Comparison of ENCODE assay signal across 2 cellular contexts in the genomic region with DNA sequence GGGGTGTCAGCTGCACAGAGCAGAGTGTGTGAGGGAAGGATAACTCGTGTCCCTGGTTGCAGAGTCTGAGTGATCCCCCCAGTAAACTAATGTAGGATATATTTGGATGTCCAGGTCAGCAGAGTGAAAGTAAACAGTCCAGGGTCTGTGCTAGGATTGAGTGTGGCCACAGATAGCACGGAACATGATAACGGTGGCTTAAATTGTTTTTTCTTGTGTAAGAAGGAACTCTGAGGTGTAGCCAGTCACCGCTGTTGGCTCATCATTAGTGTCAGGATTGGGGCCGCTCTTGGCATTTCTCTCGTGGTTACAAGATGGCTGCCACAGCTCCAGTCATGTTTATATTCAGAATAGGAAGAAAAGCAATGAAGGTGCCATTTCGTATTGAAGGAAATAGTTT.
TF ChIP-seq lines count a peak whose summit lies in the region.

No MANE protein-coding gene starts in this region.

TF ChIP-seq in K562, 482 proteins besides CTCF, POLR2A, EP300 and RAD21 (continued from another document and continues in another):
- TF ChIP-seq, protein P1, sequence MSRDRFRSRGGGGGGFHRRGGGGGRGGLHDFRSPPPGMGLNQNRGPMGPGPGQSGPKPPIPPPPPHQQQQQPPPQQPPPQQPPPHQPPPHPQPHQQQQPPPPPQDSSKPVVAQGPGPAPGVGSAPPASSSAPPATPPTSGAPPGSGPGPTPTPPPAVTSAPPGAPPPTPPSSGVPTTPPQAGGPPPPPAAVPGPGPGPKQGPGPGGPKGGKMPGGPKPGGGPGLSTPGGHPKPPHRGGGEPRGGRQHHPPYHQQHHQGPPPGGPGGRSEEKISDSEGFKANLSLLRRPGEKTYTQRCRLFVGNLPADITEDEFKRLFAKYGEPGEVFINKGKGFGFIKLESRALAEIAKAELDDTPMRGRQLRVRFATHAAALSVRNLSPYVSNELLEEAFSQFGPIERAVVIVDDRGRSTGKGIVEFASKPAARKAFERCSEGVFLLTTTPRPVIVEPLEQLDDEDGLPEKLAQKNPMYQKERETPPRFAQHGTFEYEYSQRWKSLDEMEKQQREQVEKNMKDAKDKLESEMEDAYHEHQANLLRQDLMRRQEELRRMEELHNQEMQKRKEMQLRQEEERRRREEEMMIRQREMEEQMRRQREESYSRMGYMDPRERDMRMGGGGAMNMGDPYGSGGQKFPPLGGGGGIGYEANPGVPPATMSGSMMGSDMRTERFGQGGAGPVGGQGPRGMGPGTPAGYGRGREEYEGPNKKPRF (IDR thresholded peaks at IDR 0.05; ENCODE audit: low read depth, low read length), result no peak
- TF ChIP-seq PTTG1 (tag; IDR thresholded peaks at IDR 0.05; ENCODE audit: low read depth) (no peak), ZNF445 (CRISPR knock-in tag; IDR thresholded peaks at IDR 0.05; ENCODE audit: low read depth) (no peak), NUFIP1 (IDR thresholded peaks at IDR 0.05; ENCODE audit: partially characterized antibody) (no peak), SRSF7 (optimal IDR thresholded peaks at IDR 0.05; ENCODE audit: low read depth, low read length) (no peak), ATF1 (CRISPR knock-in tag; IDR thresholded peaks at IDR 0.05) (no peak), ATF1 (tag; IDR thresholded peaks at IDR 0.05) (no peak), TCF3 (CRISPR knock-in tag; IDR thresholded peaks at IDR 0.05) (peak; percentile 19; the same call in 1 of the 2 replicates), TEAD1 (CRISPR knock-in tag; IDR thresholded peaks at IDR 0.05) (no peak), PML (IDR thresholded peaks at IDR 0.05; ENCODE audit: low read length) (no peak), MCM7 (IDR thresholded peaks at IDR 0.05) (no peak), HNRNPK (IDR thresholded peaks at IDR 0.05; ENCODE audit: low read depth, low read length, poor library complexity, severe bottlenecking) (no peak), ZNF316 (IDR thresholded peaks at IDR 0.05) (no peak), YY1 (IDR thresholded peaks at IDR 0.05; ENCODE audit: borderline replicate concordance in 1 of 3, control insufficient read depth in 1 of 3, extremely low read depth in 1 of 3, insufficient read depth in 3 of 3, insufficient read length in 1 of 3, insufficient replicate concordance in 2 of 3, low read depth in 1 of 3, low read length in 2 of 3) (peak in 1 of 3 experiments; percentile 55), BCL6 (CRISPR knock-in tag; IDR thresholded peaks at IDR 0.05) (no peak)
- TF ChIP-seq, protein P2, sequence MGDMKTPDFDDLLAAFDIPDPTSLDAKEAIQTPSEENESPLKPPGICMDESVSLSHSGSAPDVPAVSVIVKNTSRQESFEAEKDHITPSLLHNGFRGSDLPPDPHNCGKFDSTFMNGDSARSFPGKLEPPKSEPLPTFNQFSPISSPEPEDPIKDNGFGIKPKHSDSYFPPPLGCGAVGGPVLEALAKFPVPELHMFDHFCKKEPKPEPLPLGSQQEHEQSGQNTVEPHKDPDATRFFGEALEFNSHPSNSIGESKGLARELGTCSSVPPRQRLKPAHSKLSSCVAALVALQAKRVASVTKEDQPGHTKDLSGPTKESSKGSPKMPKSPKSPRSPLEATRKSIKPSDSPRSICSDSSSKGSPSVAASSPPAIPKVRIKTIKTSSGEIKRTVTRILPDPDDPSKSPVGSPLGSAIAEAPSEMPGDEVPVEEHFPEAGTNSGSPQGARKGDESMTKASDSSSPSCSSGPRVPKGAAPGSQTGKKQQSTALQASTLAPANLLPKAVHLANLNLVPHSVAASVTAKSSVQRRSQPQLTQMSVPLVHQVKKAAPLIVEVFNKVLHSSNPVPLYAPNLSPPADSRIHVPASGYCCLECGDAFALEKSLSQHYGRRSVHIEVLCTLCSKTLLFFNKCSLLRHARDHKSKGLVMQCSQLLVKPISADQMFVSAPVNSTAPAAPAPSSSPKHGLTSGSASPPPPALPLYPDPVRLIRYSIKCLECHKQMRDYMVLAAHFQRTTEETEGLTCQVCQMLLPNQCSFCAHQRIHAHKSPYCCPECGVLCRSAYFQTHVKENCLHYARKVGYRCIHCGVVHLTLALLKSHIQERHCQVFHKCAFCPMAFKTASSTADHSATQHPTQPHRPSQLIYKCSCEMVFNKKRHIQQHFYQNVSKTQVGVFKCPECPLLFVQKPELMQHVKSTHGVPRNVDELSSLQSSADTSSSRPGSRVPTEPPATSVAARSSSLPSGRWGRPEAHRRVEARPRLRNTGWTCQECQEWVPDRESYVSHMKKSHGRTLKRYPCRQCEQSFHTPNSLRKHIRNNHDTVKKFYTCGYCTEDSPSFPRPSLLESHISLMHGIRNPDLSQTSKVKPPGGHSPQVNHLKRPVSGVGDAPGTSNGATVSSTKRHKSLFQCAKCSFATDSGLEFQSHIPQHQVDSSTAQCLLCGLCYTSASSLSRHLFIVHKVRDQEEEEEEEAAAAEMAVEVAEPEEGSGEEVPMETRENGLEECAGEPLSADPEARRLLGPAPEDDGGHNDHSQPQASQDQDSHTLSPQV (IDR thresholded peaks at IDR 0.05), result 0 out of 2 replicates have a peak, but pooled peaks have one; percentile 23
- TF ChIP-seq, protein P3, sequence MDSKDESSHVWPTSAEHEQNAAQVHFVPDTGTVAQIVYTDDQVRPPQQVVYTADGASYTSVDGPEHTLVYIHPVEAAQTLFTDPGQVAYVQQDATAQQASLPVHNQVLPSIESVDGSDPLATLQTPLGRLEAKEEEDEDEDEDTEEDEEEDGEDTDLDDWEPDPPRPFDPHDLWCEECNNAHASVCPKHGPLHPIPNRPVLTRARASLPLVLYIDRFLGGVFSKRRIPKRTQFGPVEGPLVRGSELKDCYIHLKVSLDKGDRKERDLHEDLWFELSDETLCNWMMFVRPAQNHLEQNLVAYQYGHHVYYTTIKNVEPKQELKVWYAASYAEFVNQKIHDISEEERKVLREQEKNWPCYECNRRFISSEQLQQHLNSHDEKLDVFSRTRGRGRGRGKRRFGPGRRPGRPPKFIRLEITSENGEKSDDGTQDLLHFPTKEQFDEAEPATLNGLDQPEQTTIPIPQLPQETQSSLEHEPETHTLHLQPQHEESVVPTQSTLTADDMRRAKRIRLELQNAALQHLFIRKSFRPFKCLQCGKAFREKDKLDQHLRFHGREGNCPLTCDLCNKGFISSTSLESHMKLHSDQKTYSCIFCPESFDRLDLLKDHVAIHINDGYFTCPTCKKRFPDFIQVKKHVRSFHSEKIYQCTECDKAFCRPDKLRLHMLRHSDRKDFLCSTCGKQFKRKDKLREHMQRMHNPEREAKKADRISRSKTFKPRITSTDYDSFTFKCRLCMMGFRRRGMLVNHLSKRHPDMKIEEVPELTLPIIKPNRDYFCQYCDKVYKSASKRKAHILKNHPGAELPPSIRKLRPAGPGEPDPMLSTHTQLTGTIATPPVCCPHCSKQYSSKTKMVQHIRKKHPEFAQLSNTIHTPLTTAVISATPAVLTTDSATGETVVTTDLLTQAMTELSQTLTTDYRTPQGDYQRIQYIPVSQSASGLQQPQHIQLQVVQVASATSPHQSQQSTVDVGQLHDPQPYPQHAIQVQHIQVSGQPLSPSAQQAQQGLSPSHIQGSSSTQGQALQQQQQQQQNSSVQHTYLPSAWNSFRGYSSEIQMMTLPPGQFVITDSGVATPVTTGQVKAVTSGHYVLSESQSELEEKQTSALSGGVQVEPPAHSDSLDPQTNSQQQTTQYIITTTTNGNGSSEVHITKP (IDR thresholded peaks at IDR 0.05; ENCODE audit: partially characterized antibody), result no peak

TF ChIP-seq in liver, 16 proteins besides CTCF, POLR2A, EP300 and RAD21 (continued from another document):
- TF ChIP-seq, protein P4, sequence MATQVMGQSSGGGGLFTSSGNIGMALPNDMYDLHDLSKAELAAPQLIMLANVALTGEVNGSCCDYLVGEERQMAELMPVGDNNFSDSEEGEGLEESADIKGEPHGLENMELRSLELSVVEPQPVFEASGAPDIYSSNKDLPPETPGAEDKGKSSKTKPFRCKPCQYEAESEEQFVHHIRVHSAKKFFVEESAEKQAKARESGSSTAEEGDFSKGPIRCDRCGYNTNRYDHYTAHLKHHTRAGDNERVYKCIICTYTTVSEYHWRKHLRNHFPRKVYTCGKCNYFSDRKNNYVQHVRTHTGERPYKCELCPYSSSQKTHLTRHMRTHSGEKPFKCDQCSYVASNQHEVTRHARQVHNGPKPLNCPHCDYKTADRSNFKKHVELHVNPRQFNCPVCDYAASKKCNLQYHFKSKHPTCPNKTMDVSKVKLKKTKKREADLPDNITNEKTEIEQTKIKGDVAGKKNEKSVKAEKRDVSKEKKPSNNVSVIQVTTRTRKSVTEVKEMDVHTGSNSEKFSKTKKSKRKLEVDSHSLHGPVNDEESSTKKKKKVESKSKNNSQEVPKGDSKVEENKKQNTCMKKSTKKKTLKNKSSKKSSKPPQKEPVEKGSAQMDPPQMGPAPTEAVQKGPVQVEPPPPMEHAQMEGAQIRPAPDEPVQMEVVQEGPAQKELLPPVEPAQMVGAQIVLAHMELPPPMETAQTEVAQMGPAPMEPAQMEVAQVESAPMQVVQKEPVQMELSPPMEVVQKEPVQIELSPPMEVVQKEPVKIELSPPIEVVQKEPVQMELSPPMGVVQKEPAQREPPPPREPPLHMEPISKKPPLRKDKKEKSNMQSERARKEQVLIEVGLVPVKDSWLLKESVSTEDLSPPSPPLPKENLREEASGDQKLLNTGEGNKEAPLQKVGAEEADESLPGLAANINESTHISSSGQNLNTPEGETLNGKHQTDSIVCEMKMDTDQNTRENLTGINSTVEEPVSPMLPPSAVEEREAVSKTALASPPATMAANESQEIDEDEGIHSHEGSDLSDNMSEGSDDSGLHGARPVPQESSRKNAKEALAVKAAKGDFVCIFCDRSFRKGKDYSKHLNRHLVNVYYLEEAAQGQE (IDR thresholded peaks at IDR 0.05), result peak; percentile 42
- TF ChIP-seq EGR1 (IDR thresholded peaks at IDR 0.05; ENCODE audit: low read depth in 2 of 2), result no peak
- peak; percentile 93 for TF ChIP-seq YY1 (IDR thresholded peaks at IDR 0.05)
- peak; percentile 68 to 75 for TF ChIP-seq RXRA (IDR thresholded peaks at IDR 0.05)
- TF ChIP-seq JUND (IDR thresholded peaks at IDR 0.05), result peak in 1 of 2 donors; percentile 48
- TF ChIP-seq, protein P5, sequence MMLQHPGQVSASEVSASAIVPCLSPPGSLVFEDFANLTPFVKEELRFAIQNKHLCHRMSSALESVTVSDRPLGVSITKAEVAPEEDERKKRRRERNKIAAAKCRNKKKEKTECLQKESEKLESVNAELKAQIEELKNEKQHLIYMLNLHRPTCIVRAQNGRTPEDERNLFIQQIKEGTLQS (IDR thresholded peaks at IDR 0.05), result peak; percentile 63
- no peak for TF ChIP-seq NR2F2 (IDR thresholded peaks at IDR 0.05)
- peak; percentile 65 for TF ChIP-seq HNF4G (IDR thresholded peaks at IDR 0.05)
- peak; percentile 84 to 85 for TF ChIP-seq HNF4A (conservative IDR thresholded peaks at IDR 0.05)
- no peak for TF ChIP-seq GABPA (IDR thresholded peaks at IDR 0.05 in 1 of 2, conservative IDR thresholded peaks at IDR 0.05 in 1 of 2)
